In genomic region chr6:7045331-7045730, GRCh38 we compare ENCODE assay signal across 16 cellular contexts.
DNase-seq lines count a peak whose midpoint lies in the region; ATAC-seq and TF ChIP-seq lines count a peak whose summit lies in the region.
"Had no signal": no experiment of that assay in that cellular context is flagged by ENCODE, and none has a peak within 500 bp of the region (broad histone marks: within the 10 kb centered on the region; RNA-seq: fewer than 3 reads in every experiment).

No MANE protein-coding gene starts in this region.

- no peaks in the 10 kb centered on the region for H3K9me3 ChIP-seq in SK-N-MC (ENCODE audit: low read depth, low read length)
- H3K9me3 ChIP-seq: A549, BE2C had no signal

- H3K27me3 Mint-ChIP-seq in type B pancreatic cell, result peaks cover 7% of the 10 kb centered on the region
- H3K27me3 Mint-ChIP-seq: IgD-negative memory B cell had no signal

- peak overlapping the region; percentile 99 for H3K27ac ChIP-seq in SK-N-MC
- H3K27ac ChIP-seq: A549, C4-2B had no signal

- H3K4me3 Mint-ChIP-seq in type B pancreatic cell, result no peak overlapping the region
- H3K4me3 Mint-ChIP-seq: CD8-positive, alpha-beta T cell had no signal

- no peak for TF ChIP-seq CTCF in type B pancreatic cell (conservative IDR thresholded peaks at IDR 0.05)

- H3K27ac Mint-ChIP-seq in type B pancreatic cell, result peak overlapping the region; percentile 11
- H3K27ac Mint-ChIP-seq: CD8-positive, alpha-beta T cell; IgD-negative memory B cell had no signal

- no peaks in the 10 kb centered on the region for H3K36me3 Mint-ChIP-seq in type B pancreatic cell
- H3K36me3 Mint-ChIP-seq: CD8-positive, alpha-beta T cell; IgD-negative memory B cell had no signal

- H3K9ac ChIP-seq in SK-N-MC (ENCODE audit: insufficient read length), result no peak overlapping the region

- no peak for ATAC-seq in activated CD4-positive, CD25-positive, alpha-beta regulatory T cell treated with anti-CD3 and anti-CD28 coated beads, Interleukin-2, amount 50 U/mL, for 24 hours
- ATAC-seq in HG03439 (IDR thresholded peaks at IDR 0.05; ENCODE audit: unreplicated experiment), result no peak
- no peak for ATAC-seq in GM19328 (IDR thresholded peaks at IDR 0.05; ENCODE audit: unreplicated experiment)
- ATAC-seq: A549; CD8-positive, alpha-beta T cell; HCT116 had no signal

- H3K9me3 Mint-ChIP-seq in type B pancreatic cell, result no peaks in the 10 kb centered on the region
- H3K9me3 Mint-ChIP-seq: CD8-positive, alpha-beta T cell; IgD-negative memory B cell had no signal

- H3K36me3 ChIP-seq in SK-N-MC (ENCODE audit: insufficient read depth, low read length), result no peaks in the 10 kb centered on the region
- H3K36me3 ChIP-seq: BE2C had no signal

- H3K4me3 ChIP-seq in SK-N-MC, result no peak overlapping the region
- H3K4me3 ChIP-seq: A549 had no signal

- peak; percentile 19 for DNase-seq in LHCN-M2 (ENCODE audit: low read depth)
- DNase-seq in NCI-H2171 treated with DMSO at 0.1 percent for 48 hours (lab: John Stamatoyannopoulos, UW), result peak; percentile 75
- no peak for DNase-seq in SK-N-MC (ENCODE audit: low read depth, low spot score)
- no peak for DNase-seq in type B pancreatic cell (ENCODE audit: extremely low spot score, unreplicated experiment)
- DNase-seq: BE2C; CD8-positive, alpha-beta T cell; COR-L47; DMS79; KG1 had no signal

- H3K4me1 Mint-ChIP-seq in type B pancreatic cell (ENCODE audit: unreplicated experiment), result peaks cover 29% of the 10 kb centered on the region

Comparison
In these comparisons a context has a peak if more than half of its experiments do, and no peak if none do; other contexts are left out.
1. DNase-seq: peak in LHCN-M2 (single experiment) and NCI-H2171 treated with DMSO at 0.1 percent for 48 hours (single experiment); none in SK-N-MC (single experiment) and type B pancreatic cell (single experiment).